In the genomic region with DNA sequence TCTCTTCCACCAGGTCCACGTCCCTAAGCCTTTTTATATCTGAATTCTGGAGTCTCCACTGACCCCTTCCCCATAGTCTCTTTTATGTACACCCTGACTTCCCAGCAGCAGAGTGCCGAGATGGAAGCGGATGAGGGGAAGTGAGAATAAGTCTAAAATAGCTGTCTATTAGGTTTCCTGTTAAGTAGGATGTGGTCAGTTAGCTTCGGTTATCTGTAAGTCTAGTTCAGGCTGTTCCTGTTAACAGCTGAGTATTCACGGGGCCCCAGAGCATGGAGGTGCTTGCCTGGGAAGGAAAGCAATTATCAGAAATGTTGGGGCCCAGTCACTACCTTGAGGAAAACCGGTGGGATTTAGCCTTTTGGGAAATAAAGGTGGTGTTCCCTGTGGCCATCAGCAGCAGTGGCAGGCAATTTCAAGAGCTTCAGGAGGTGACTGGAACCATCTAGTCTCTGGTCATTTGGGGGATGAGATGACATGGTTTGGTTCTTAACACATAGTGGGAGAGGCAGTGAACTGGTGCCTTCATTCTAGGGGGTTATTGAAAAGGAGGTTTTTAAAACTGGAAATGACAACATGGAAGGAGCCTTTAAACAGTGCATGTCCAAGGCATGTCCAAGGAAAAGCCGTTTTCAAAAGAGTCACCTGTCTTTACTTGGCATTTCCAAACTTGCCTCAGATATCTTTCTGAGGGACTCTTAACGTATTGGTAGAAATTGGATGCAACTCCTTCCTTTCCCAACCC, we compare ENCODE assay signal across 8 cellular contexts. TPM values are rescaled to one million over a fixed set of nuclear protein-coding genes. Genes with fewer than 3 reads are reported as not detected.
DNase-seq lines count a peak whose midpoint lies in the region; ATAC-seq, FAIRE-seq and TF ChIP-seq lines count a peak whose summit lies in the region.

No MANE protein-coding gene starts in this region.

- H3K36me3 ChIP-seq in DOHH2 (ENCODE audit: control insufficient read depth, low read length): no peaks in the 10 kb centered on the region
- no peaks in the 10 kb centered on the region for H3K36me3 ChIP-seq in kidney (ENCODE audit: control insufficient read depth in 1 of 2, insufficient read depth in 2 of 2, low read length in 2 of 2)

- H3K9ac ChIP-seq in kidney (ENCODE audit: low read length in 2 of 2): no peak overlapping the region

- H3K36me3 Mint-ChIP-seq in activated CD4-positive, alpha-beta memory T cell treated with anti-CD3 and anti-CD28 coated beads, Interleukin-2, amount 10 ng/mL, durations not matched to agents 7 days and 5 days (ENCODE audit: low read depth): peaks cover 50% of the 10 kb centered on the region

- H3K27me3 Mint-ChIP-seq in activated CD4-positive, alpha-beta memory T cell treated with anti-CD3 and anti-CD28 coated beads, Interleukin-2, amount 10 ng/mL, durations not matched to agents 7 days and 5 days: no peaks in the 10 kb centered on the region

- H3K9me3 Mint-ChIP-seq in activated CD4-positive, alpha-beta memory T cell treated with anti-CD3 and anti-CD28 coated beads, Interleukin-2, amount 10 ng/mL, durations not matched to agents 7 days and 5 days: no peaks in the 10 kb centered on the region

- POLR2A ChIA-PET in activated CD4-positive, alpha-beta memory T cell treated with anti-CD3 and anti-CD28 coated beads, Interleukin-2, amount 10 ng/mL, durations not matched to agents 7 days and 5 days (lab: Charles Lee): interaction anchor here (0.6 to 3.8 kb wide), 19 partner anchors 9 to 556 kb away, joined by 3 to 95 read pairs (median 7); a partner anchor contains a TSS

- H3K9me3 ChIP-seq in DOHH2 (ENCODE audit: control insufficient read depth, insufficient read depth, low read length) (no peaks in the 10 kb centered on the region), mononuclear cell (ENCODE audit: low read depth, low read length) (no peaks in the 10 kb centered on the region), kidney (ENCODE audit: control insufficient read depth in 1 of 2, low read length in 2 of 2) (no peaks in the 10 kb centered on the region)

- H3K4me3 ChIP-seq in DOHH2 (ENCODE audit: low read length): peak overlapping the region; percentile 71
- H3K4me3 ChIP-seq in mononuclear cell (ENCODE audit: low read length): peak overlapping the region; percentile 32
- no peak overlapping the region for H3K4me3 ChIP-seq in kidney (ENCODE audit: low read length in 2 of 2)

- TF ChIP-seq CTCF in DOHH2 (IDR thresholded peaks at IDR 0.05; ENCODE audit: low read depth, low read length, poor library complexity, severe bottlenecking) (no peak), kidney (IDR thresholded peaks at IDR 0.05; ENCODE audit: borderline replicate concordance, extremely low read depth, insufficient read depth) (no peak)

- no peaks in the 10 kb centered on the region for H4K20me1 ChIP-seq in DOHH2 (ENCODE audit: control insufficient read depth, insufficient read depth, low read depth, low read length)

- H3K4me1 ChIP-seq in DOHH2 (ENCODE audit: control insufficient read depth, low read length): peaks cover 84% of the 10 kb centered on the region
- H3K4me1 ChIP-seq in mononuclear cell (ENCODE audit: insufficient read depth, low read length): peaks cover 84% of the 10 kb centered on the region
- no peaks in the 10 kb centered on the region for H3K4me1 ChIP-seq in kidney (ENCODE audit: control insufficient read depth in 1 of 2, insufficient read depth in 1 of 2, low read depth in 1 of 2, low read length in 2 of 2)

- CTCF ChIA-PET in activated CD4-positive, alpha-beta memory T cell treated with anti-CD3 and anti-CD28 coated beads, Interleukin-2, amount 10 ng/mL, durations not matched to agents 7 days and 5 days (lab: Charles Lee): interaction anchor here (0.6 to 3.3 kb wide), 11 partner anchors 12 to 217 kb away, joined by 3 to 30 read pairs (median 5); a partner anchor contains a TSS

- in situ Hi-C loops in G401 (cut with HindIII; ENCODE audit: low sequenced_read_pairs): no loop called here

- ATAC-seq in GM19455 (IDR thresholded peaks at IDR 0.05; ENCODE audit: unreplicated experiment): peak; percentile 91
- ATAC-seq in HG03460 (IDR thresholded peaks at IDR 0.05; ENCODE audit: unreplicated experiment): peak; percentile 91

- FAIRE-seq in kidney (lab: Jason Lieb, UNC): no peak

- peaks cover 30% of the 10 kb centered on the region for H3K79me2 ChIP-seq in DOHH2 (ENCODE audit: control insufficient read depth, low read length)

- peak; percentile 55 for DNase-seq in activated CD4-positive, alpha-beta memory T cell treated with anti-CD3 and anti-CD28 coated beads, Interleukin-2, amount 10 ng/mL, durations not matched to agents 7 days and 5 days
- DNase-seq in RKO (ENCODE audit: low spot score): no peak
- no peak for DNase-seq in kidney
- DNase-seq in G401 (ENCODE audit: low spot score): no peak

- H3K4me3 Mint-ChIP-seq in activated CD4-positive, alpha-beta memory T cell treated with anti-CD3 and anti-CD28 coated beads, Interleukin-2, amount 10 ng/mL, durations not matched to agents 7 days and 5 days: peak overlapping the region; percentile 85

- H3K27ac ChIP-seq in DOHH2 (ENCODE audit: low read depth, low read length) (peak overlapping the region; percentile 79), kidney (ENCODE audit: low read depth in 2 of 2, low read length in 2 of 2) (no peak overlapping the region)

- H3K27ac Mint-ChIP-seq in activated CD4-positive, alpha-beta memory T cell treated with anti-CD3 and anti-CD28 coated beads, Interleukin-2, amount 10 ng/mL, durations not matched to agents 7 days and 5 days: peak overlapping the region; percentile 96

- H3F3A ChIP-seq in DOHH2 (ENCODE audit: control insufficient read depth, insufficient read depth): peaks cover 9% of the 10 kb centered on the region; the same call in 1 of the 2 replicates

- intact Hi-C loops in kidney (cut with DNase I): no loop called here

- no peaks in the 10 kb centered on the region for H3K9me2 ChIP-seq in DOHH2 (replicated peaks; ENCODE audit: control insufficient read depth, low read length)

- H3K4me1 Mint-ChIP-seq in activated CD4-positive, alpha-beta memory T cell treated with anti-CD3 and anti-CD28 coated beads, Interleukin-2, amount 10 ng/mL, durations not matched to agents 7 days and 5 days: peaks cover 88% of the 10 kb centered on the region

- H3K4me2 ChIP-seq in DOHH2 (ENCODE audit: low read length): peak overlapping the region; percentile 97

- no peaks in the 10 kb centered on the region for H3K27me3 ChIP-seq in DOHH2 (ENCODE audit: control insufficient read depth, low read length)
- no peaks in the 10 kb centered on the region for H3K27me3 ChIP-seq in mononuclear cell (ENCODE audit: insufficient read depth, low read length)

RNA-seq across cellular contexts. Expression of a gene that starts 21.8 kb away (rescaled TPM):
- 100 to 1,000 TPM; 124 to 125 TPM for total RNA-seq in activated CD4-positive, alpha-beta memory T cell treated with anti-CD3 and anti-CD28 coated beads, Interleukin-2, amount 10 ng/mL, durations not matched to agents 7 days and 5 days
- 83.7 TPM for total RNA-seq in mononuclear cell
- total RNA-seq in kidney: 23.3 TPM
- 2.0 TPM for polyA plus RNA-seq in kidney (ENCODE audit: insufficient read depth, low read depth, low replicate concordance)
- 9.5 and 12.7 TPM in 2 replicates for total RNA-seq in G401 (2014; rRNA removed; shearing (Covaris generic))

Comparison
In these comparisons a context has a peak if more than half of its experiments do, and no peak if none do; other contexts are left out.
1. H3K4me3 ChIP-seq: peak in DOHH2 (single experiment) and mononuclear cell (single experiment); none in kidney (0 of 2).